10 cellular contexts compared by ENCODE assay signal in the genomic region with DNA sequence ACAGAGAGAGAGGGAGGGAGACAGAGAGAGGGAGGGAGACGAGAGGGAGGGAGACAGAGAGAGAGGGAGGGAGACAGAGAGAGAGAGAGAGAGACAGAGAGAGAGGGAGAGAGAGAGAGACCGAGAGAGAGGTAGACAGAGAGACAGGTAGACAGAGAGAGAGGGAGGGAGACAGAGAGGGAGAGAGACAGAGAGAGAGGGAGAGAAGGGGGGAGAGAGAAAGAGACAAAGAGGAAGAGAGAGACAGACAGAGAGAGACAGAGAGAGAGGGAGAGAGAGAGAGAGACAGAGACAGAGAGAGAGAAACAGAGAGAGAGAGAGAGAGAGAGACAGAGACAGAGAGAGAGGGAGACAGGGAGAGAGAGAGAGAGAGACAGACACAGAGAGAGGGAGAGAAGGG. TPM values are rescaled to one million over a fixed set of nuclear protein-coding genes. Genes with fewer than 3 reads are reported as not detected.
"Had no signal": no experiment of that assay in that cellular context is flagged by ENCODE, and none has a peak within 500 bp of the region (broad histone marks: within the 10 kb centered on the region; RNA-seq: fewer than 3 reads in every experiment).

No MANE protein-coding gene starts in this region.

- H3K4me3 ChIP-seq: GM23338 had no signal

- FAIRE-seq: H1, H54, HepG2 had no signal

- H3K4me3 Mint-ChIP-seq: GM23338, H9, HFFc6, IgD-negative memory B cell had no signal

- H2AFZ ChIP-seq: GM23338 had no signal

- H3K36me3 Mint-ChIP-seq: IgD-negative memory B cell had no signal

- H3K9me3 Mint-ChIP-seq: GM23338, HFFc6, IgD-negative memory B cell had no signal

- H3K27ac Mint-ChIP-seq: GM23338, H9, HFFc6, IgD-negative memory B cell had no signal

- DNase-seq: H9, HCEC 1CT, HFFc6 had no signal

- ATAC-seq: GM23338 had no signal

- H3K4me1 Mint-ChIP-seq: IgD-negative memory B cell had no signal

- H3K4me2 ChIP-seq: GM23338 had no signal

- H3K27ac ChIP-seq: HL-60 had no signal

RNA-seq across cellular contexts. Expression of gene GALNT9, which starts 47.8 kb away (rescaled TPM):
- total RNA-seq: HFFc6, HT1080 had no signal
- polyA plus RNA-seq: HepG2 had no signal
